2 cellular contexts compared by ENCODE assay signal in the genomic region with DNA sequence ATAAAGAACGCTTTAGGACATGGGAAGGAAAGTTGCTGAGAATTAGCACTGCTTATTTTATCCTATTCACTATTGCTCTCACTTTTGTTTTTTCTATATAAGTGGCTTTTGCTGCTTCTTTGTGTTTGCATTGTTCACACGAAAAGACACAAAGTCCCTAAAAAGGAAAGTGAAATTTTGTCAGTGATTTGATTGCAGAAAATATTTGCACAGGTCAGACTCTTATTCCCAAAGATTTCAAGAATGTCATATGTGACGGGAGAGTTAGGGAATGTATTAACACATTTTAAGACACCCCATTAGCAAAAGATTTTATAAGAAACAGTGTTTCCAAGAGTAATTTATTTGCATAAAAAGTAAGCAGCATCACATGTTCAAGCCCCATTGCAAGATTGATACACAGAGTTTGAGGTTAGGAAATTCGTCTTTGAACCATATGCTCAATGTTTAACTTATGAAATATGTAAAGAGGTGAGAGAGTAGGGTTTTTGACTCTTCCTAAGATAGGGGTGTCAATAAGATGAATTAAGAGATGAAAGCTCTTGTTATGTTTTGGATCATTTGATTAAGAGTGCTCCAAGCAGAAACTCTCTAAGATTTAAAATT.
TF ChIP-seq lines count a peak whose summit lies in the region.

No MANE protein-coding gene starts in this region.

TF ChIP-seq in liver, 16 proteins besides CTCF, POLR2A, EP300 and RAD21 (continued from another document):
- TF ChIP-seq, protein P1, sequence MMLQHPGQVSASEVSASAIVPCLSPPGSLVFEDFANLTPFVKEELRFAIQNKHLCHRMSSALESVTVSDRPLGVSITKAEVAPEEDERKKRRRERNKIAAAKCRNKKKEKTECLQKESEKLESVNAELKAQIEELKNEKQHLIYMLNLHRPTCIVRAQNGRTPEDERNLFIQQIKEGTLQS (IDR thresholded peaks at IDR 0.05), result no peak

TF ChIP-seq in HepG2, 621 proteins besides CTCF, POLR2A, EP300 and RAD21 (continued from another document):
- TF ChIP-seq YEATS4 (CRISPR knock-in tag; IDR thresholded peaks at IDR 0.05; ENCODE audit: borderline replicate concordance) (no peak), ZNF7 (CRISPR knock-in tag; IDR thresholded peaks at IDR 0.05) (no peak)
- TF ChIP-seq, protein P2, sequence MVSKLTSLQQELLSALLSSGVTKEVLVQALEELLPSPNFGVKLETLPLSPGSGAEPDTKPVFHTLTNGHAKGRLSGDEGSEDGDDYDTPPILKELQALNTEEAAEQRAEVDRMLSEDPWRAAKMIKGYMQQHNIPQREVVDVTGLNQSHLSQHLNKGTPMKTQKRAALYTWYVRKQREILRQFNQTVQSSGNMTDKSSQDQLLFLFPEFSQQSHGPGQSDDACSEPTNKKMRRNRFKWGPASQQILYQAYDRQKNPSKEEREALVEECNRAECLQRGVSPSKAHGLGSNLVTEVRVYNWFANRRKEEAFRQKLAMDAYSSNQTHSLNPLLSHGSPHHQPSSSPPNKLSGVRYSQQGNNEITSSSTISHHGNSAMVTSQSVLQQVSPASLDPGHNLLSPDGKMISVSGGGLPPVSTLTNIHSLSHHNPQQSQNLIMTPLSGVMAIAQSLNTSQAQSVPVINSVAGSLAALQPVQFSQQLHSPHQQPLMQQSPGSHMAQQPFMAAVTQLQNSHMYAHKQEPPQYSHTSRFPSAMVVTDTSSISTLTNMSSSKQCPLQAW (CRISPR knock-in tag; IDR thresholded peaks at IDR 0.05), result no peak
- TF ChIP-seq, protein P3, sequence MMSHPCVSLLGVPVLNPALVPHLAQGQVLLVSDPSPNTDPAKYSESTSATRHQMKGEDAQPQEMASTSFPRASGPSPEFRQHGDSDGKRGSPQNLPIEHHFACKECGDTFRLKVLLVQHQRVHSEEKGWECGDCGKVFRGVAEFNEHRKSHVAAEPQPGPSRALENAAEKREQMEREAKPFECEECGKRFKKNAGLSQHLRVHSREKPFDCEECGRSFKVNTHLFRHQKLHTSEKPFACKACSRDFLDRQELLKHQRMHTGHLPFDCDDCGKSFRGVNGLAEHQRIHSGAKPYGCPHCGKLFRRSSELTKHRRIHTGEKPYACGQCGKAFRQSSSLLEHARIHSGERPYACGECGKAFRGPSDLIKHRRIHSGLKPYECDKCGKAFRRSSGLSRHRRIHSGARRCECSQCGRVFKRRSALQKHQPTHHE (CRISPR knock-in tag; IDR thresholded peaks at IDR 0.05; ENCODE audit: borderline replicate concordance), result no peak
